Comparison of ENCODE assay signal across 26 cellular contexts in the genomic region with DNA sequence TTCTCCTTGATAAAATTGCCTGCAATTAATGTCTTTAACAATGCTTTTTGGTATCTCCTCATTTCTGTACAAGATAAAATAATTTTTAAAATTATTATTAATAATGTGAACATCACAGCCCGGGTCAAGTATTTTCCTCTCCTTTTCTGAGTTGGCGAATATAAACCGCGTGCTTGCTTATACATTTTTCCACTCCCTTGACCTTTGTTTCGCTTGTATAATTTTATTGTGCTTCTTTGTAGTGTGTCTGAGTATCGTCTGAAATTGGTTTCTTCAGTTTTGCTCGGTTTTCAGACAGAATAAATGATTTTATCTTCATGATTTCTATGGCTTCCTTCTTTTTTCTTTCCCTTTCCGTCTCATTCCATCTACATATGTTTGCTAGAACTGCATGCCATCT.
"Had no signal": no experiment of that assay in that cellular context is flagged by ENCODE, and none has a peak within 500 bp of the region (broad histone marks: within the 10 kb centered on the region; RNA-seq: fewer than 3 reads in every experiment).

No MANE protein-coding gene starts in this region.

- ATAC-seq: effector memory CD8-positive, alpha-beta T cell; esophagus mucosa; foreskin keratinocyte; gastrocnemius medialis; gastroesophageal sphincter; heart left ventricle; heart right ventricle had no signal

- H3K4me1 ChIP-seq: colonic mucosa, esophagus muscularis mucosa, esophagus squamous epithelium, foreskin keratinocyte, gastrocnemius medialis, gastroesophageal sphincter, heart right ventricle had no signal

- H3K36me3 ChIP-seq: colonic mucosa, esophagus muscularis mucosa, esophagus squamous epithelium, gastrocnemius medialis, gastroesophageal sphincter, heart left ventricle, heart right ventricle had no signal

- DNase-seq: colonic mucosa; cortex of kidney; dermis blood vessel endothelial cell; effector CD4-positive, alpha-beta T cell; effector CD8-positive, alpha-beta T cell; effector memory CD4-positive, alpha-beta T cell; effector memory CD8-positive, alpha-beta T cell; endodermal cell; erythroblast; esophagus squamous epithelium; foreskin fibroblast; foreskin keratinocyte; foreskin melanocyte; gastrocnemius medialis; glutamatergic neuron; head of caudate nucleus; heart left ventricle; heart right ventricle had no signal

- H3K4me3 ChIP-seq: colonic mucosa, coronary artery, esophagus muscularis mucosa, esophagus squamous epithelium, gastrocnemius medialis, gastroesophageal sphincter, heart left ventricle, heart right ventricle had no signal

- H3K9me3 ChIP-seq: colonic mucosa, esophagus squamous epithelium, gastrocnemius medialis had no signal

- H3K27ac ChIP-seq: colonic mucosa, coronary artery, epithelial cell of prostate, esophagus muscularis mucosa, esophagus squamous epithelium, foreskin keratinocyte, gastrocnemius medialis, gastroesophageal sphincter, heart left ventricle, heart right ventricle had no signal

- H3K27me3 ChIP-seq: colonic mucosa, esophagus muscularis mucosa, esophagus squamous epithelium, foreskin keratinocyte, gastrocnemius medialis, gastroesophageal sphincter, heart left ventricle, heart right ventricle had no signal

- FAIRE-seq: endometrium, endothelial cell of umbilical vein, frontal cortex had no signal
